Comparison of ENCODE assay signal across 33 cellular contexts in genomic region chr17:63494300-63494928, GRCh38. TPM values are rescaled to one million over a fixed set of nuclear protein-coding genes. Genes with fewer than 3 reads are reported as not detected.
"Had no signal": no experiment of that assay in that cellular context is flagged by ENCODE, and none has a peak within 500 bp of the region (broad histone marks: within the 10 kb centered on the region; RNA-seq: fewer than 3 reads in every experiment).

No MANE protein-coding gene starts in this region.

- H3K27ac Mint-ChIP-seq: activated CD4-positive, alpha-beta T cell treated with anti-CD3 and anti-CD28 coated beads, Interleukin-2, amount 10 ng/mL, durations not matched to agents 7 days and 5 days; activated CD8-positive, alpha-beta memory T cell treated with anti-CD3 and anti-CD28 coated beads, Interleukin-2, amount 10 ng/mL, durations not matched to agents 7 days and 5 days; activated CD8-positive, alpha-beta T cell treated with anti-CD3 and anti-CD28 coated beads for 36 hours; activated naive CD4-positive, alpha-beta T cell treated with anti-CD3 and anti-CD28 coated beads, Interleukin-2, amount 50 U/mL, for 24 hours; brain; natural killer cell treated with Interleukin-12 subunit alpha and Interleukin-12 subunit beta and Interleukin-15 and Interleukin-18, amount 100 ng/mL, for 72 hours had no signal

- DNase-seq: activated CD4-positive, alpha-beta T cell treated with anti-CD3 and anti-CD28 coated beads, Interleukin-2, amount 10 ng/mL, durations not matched to agents 7 days and 5 days; activated CD4-positive, CD25-positive, alpha-beta regulatory T cell treated with anti-CD3 and anti-CD28 coated beads, Interleukin-2, amount 50 U/mL, for 72 hours; activated CD8-positive, alpha-beta memory T cell treated with anti-CD3 and anti-CD28 coated beads, Interleukin-2, amount 10 ng/mL, durations not matched to agents 7 days and 5 days; activated CD8-positive, alpha-beta T cell treated with anti-CD3 and anti-CD28 coated beads for 36 hours; activated gamma-delta T cell treated with Interleukin-2 at 50 U/mL for 16 hours; activated T-cell treated with anti-CD3 and anti-CD28 coated beads for 4 hours; anterior cingulate cortex; effector CD8-positive, alpha-beta T cell; midbrain; pancreas; psoas muscle; stimulated activated CD4-positive, alpha-beta T cell treated with anti-CD3 and anti-CD28 coated beads, Interleukin-12 subunit alpha, Interleukin-12 subunit beta, amount 100 ng/mL, for 4 hours; stimulated activated CD4-positive, alpha-beta T cell treated with anti-CD3 and anti-CD28 coated beads, Interleukin-4, amount 100 ng/mL, for 4 hours; stimulated activated naive CD8-positive, alpha-beta T cell treated with anti-CD3 and anti-CD28 coated beads, Interleukin-15, Interleukin-2, amounts not matched to agents 100 U/mL and 50 U/mL, for 24 hours; thyroid gland; WERI-Rb-1 had no signal

- H3K36me3 ChIP-seq: gastroesophageal sphincter, neutrophil, pancreas, thyroid gland had no signal

- H3K9me3 ChIP-seq: gastroesophageal sphincter, heart left ventricle, neutrophil, pancreas, psoas muscle, thyroid gland had no signal

- FAIRE-seq: islet of Langerhans, pancreas, TTC549 had no signal

- ATAC-seq: activated CD8-positive, alpha-beta memory T cell treated with anti-CD3 and anti-CD28 coated beads, Interleukin-2, amount 10 ng/mL, durations not matched to agents 7 days and 5 days; activated CD8-positive, alpha-beta T cell treated with anti-CD3 and anti-CD28 coated beads for 36 hours; esophagus mucosa; gastroesophageal sphincter; heart left ventricle; left lobe of liver; natural killer cell treated with Interleukin-12 subunit alpha and Interleukin-12 subunit beta and Interleukin-15 and Interleukin-18, amount 100 ng/mL, for 72 hours; psoas muscle; right cardiac atrium; stimulated activated naive CD8-positive, alpha-beta T cell treated with anti-CD3 and anti-CD28 coated beads, Interleukin-15, Interleukin-2, amounts not matched to agents 100 U/mL and 50 U/mL, for 24 hours had no signal

- H3K9me3 Mint-ChIP-seq: activated CD4-positive, alpha-beta T cell treated with anti-CD3 and anti-CD28 coated beads, Interleukin-2, amount 10 ng/mL, durations not matched to agents 7 days and 5 days; activated CD8-positive, alpha-beta T cell treated with anti-CD3 and anti-CD28 coated beads for 36 hours; activated naive CD4-positive, alpha-beta T cell treated with anti-CD3 and anti-CD28 coated beads, Interleukin-2, amount 50 U/mL, for 24 hours; brain; dendritic cell treated with granulocyte-macrophage colony-stimulating factor and Interleukin-4, amounts not matched to agents 40 ng/mL and 50 ng/mL, for 4 days; natural killer cell treated with Interleukin-12 subunit alpha and Interleukin-12 subunit beta and Interleukin-15 and Interleukin-18, amount 100 ng/mL, for 72 hours had no signal

- H3K27me3 ChIP-seq: heart left ventricle, neutrophil, pancreas, thyroid gland had no signal

- H3K27ac ChIP-seq: gastroesophageal sphincter, heart left ventricle, neutrophil, pancreas, psoas muscle, thyroid gland, WERI-Rb-1 had no signal

- H3K4me3 Mint-ChIP-seq: activated CD4-positive, alpha-beta T cell treated with anti-CD3 and anti-CD28 coated beads, Interleukin-2, amount 10 ng/mL, durations not matched to agents 7 days and 5 days; activated CD8-positive, alpha-beta memory T cell treated with anti-CD3 and anti-CD28 coated beads, Interleukin-2, amount 10 ng/mL, durations not matched to agents 7 days and 5 days; activated CD8-positive, alpha-beta T cell treated with anti-CD3 and anti-CD28 coated beads for 36 hours; activated naive CD4-positive, alpha-beta T cell treated with anti-CD3 and anti-CD28 coated beads, Interleukin-2, amount 50 U/mL, for 24 hours; brain; dendritic cell treated with granulocyte-macrophage colony-stimulating factor and Interleukin-4, amounts not matched to agents 40 ng/mL and 50 ng/mL, for 4 days; natural killer cell treated with Interleukin-12 subunit alpha and Interleukin-12 subunit beta and Interleukin-15 and Interleukin-18, amount 100 ng/mL, for 72 hours had no signal

- H3K27me3 Mint-ChIP-seq: activated CD4-positive, alpha-beta T cell treated with anti-CD3 and anti-CD28 coated beads, Interleukin-2, amount 10 ng/mL, durations not matched to agents 7 days and 5 days; activated CD8-positive, alpha-beta memory T cell treated with anti-CD3 and anti-CD28 coated beads, Interleukin-2, amount 10 ng/mL, durations not matched to agents 7 days and 5 days; activated CD8-positive, alpha-beta T cell treated with anti-CD3 and anti-CD28 coated beads for 36 hours; activated naive CD4-positive, alpha-beta T cell treated with anti-CD3 and anti-CD28 coated beads, Interleukin-2, amount 50 U/mL, for 24 hours; dendritic cell treated with granulocyte-macrophage colony-stimulating factor and Interleukin-4, amounts not matched to agents 40 ng/mL and 50 ng/mL, for 4 days; natural killer cell treated with Interleukin-12 subunit alpha and Interleukin-12 subunit beta and Interleukin-15 and Interleukin-18, amount 100 ng/mL, for 72 hours had no signal

- H3K36me3 Mint-ChIP-seq: activated CD8-positive, alpha-beta memory T cell treated with anti-CD3 and anti-CD28 coated beads, Interleukin-2, amount 10 ng/mL, durations not matched to agents 7 days and 5 days; activated naive CD4-positive, alpha-beta T cell treated with anti-CD3 and anti-CD28 coated beads, Interleukin-2, amount 50 U/mL, for 24 hours; brain; natural killer cell treated with Interleukin-12 subunit alpha and Interleukin-12 subunit beta and Interleukin-15 and Interleukin-18, amount 100 ng/mL, for 72 hours had no signal

- H3K4me1 ChIP-seq: gastroesophageal sphincter, heart left ventricle, pancreas, psoas muscle, thyroid gland had no signal

- H3K4me1 Mint-ChIP-seq: activated CD4-positive, alpha-beta T cell treated with anti-CD3 and anti-CD28 coated beads, Interleukin-2, amount 10 ng/mL, durations not matched to agents 7 days and 5 days; activated CD8-positive, alpha-beta memory T cell treated with anti-CD3 and anti-CD28 coated beads, Interleukin-2, amount 10 ng/mL, durations not matched to agents 7 days and 5 days; activated naive CD4-positive, alpha-beta T cell treated with anti-CD3 and anti-CD28 coated beads, Interleukin-2, amount 50 U/mL, for 24 hours; brain had no signal

- H3K4me3 ChIP-seq: gastroesophageal sphincter, heart left ventricle, pancreas, psoas muscle, thyroid gland had no signal

RNA-seq across cellular contexts. Expression of gene ACE, which starts 17.6 kb away (rescaled TPM):
- total RNA-seq: natural killer cell treated with Interleukin-12 subunit alpha and Interleukin-12 subunit beta and Interleukin-15 and Interleukin-18, amount 100 ng/mL, for 72 hours had no signal

RNA-seq across cellular contexts. Expression of gene KCNH6, which starts 28.7 kb away (rescaled TPM):
- total RNA-seq: activated CD4-positive, alpha-beta T cell treated with anti-CD3 and anti-CD28 coated beads, Interleukin-2, amount 10 ng/mL, durations not matched to agents 7 days and 5 days; activated CD8-positive, alpha-beta memory T cell treated with anti-CD3 and anti-CD28 coated beads, Interleukin-2, amount 10 ng/mL, durations not matched to agents 7 days and 5 days; activated CD8-positive, alpha-beta T cell treated with anti-CD3 and anti-CD28 coated beads for 36 hours; cardiac septum; esophagus mucosa; gastroesophageal sphincter; heart left ventricle; left lobe of liver; natural killer cell treated with Interleukin-12 subunit alpha and Interleukin-12 subunit beta and Interleukin-15 and Interleukin-18, amount 100 ng/mL, for 72 hours; psoas muscle; right cardiac atrium; skeletal muscle tissue; subcutaneous adipose tissue; T-helper 2 cell treated with Interferon-gamma antibody and Interleukin-4, amounts not matched to agents 100 ng/mL and 5 ng/mL, for 36 hours; ureter had no signal
- polyA plus RNA-seq: psoas muscle, right cardiac atrium had no signal
